36 cellular contexts compared by ENCODE assay signal in genomic region chr12:115868624-115869023, GRCh38.
"Had no signal": no experiment of that assay in that cellular context is flagged by ENCODE, and none has a peak within 500 bp of the region (broad histone marks: within the 10 kb centered on the region; RNA-seq: fewer than 3 reads in every experiment).

No MANE protein-coding gene starts in this region.

- H3K36me3 ChIP-seq: ascending aorta, cardiac muscle cell had no signal

- H3K27ac Mint-ChIP-seq: activated B cell treated with CpG ODN at 0.5 μM for 24 hours; activated CD4-positive, alpha-beta memory T cell treated with anti-CD3 and anti-CD28 coated beads for 36 hours; activated CD4-positive, alpha-beta T cell treated with anti-CD3 and anti-CD28 coated beads, Interleukin-2, amount 10 ng/mL, durations not matched to agents 24 days and 14 days; activated CD8-positive, alpha-beta T cell treated with anti-CD3 and anti-CD28 coated beads for 36 hours; activated naive CD4-positive, alpha-beta T cell treated with anti-CD3 and anti-CD28 coated beads for 36 hours; activated naive CD4-positive, alpha-beta T cell treated with anti-CD3 and anti-CD28 coated beads, Interleukin-2, amount 50 U/mL, for 72 hours; activated naive CD8-positive, alpha-beta T cell treated with anti-CD3 and anti-CD28 coated beads for 36 hours; activated T-cell treated with anti-CD3 and anti-CD28 coated beads, Interleukin-2, amount 50 U/mL, for 72 hours; activated T-helper 1 cell treated with anti-CD3 and anti-CD28 coated beads, Interleukin-12 subunit alpha, Interleukin-12 subunit beta, Interleukin-2, Interleukin-4 antibody, amounts not matched to agents 30 ng/mL and 10 ng/mL and 1 ng/mL, durations not matched to agents 14 hours and 24 hours and 36 hours; activated T-helper 17 cell treated with anti-CD3 and anti-CD28 coated beads, Interleukin-2, amount 50 U/mL, for 72 hours; brain; T-helper 1 cell treated with Interleukin-12 subunit alpha and Interleukin-12 subunit beta and Interleukin-4 antibody, amounts not matched to agents 30 μg/mL and 1 μg/mL, for 36 hours; T-helper 2 cell treated with Interferon-gamma antibody and Interleukin-4, amounts not matched to agents 5 μg/mL and 100 μg/mL, for 36 hours had no signal

- H3K4me1 ChIP-seq: ascending aorta had no signal

- H3K4me3 Mint-ChIP-seq: activated B cell treated with CpG ODN at 0.5 μM for 24 hours; activated CD4-positive, alpha-beta memory T cell treated with anti-CD3 and anti-CD28 coated beads for 36 hours; activated CD4-positive, alpha-beta T cell treated with anti-CD3 and anti-CD28 coated beads, Interleukin-2, amount 10 ng/mL, durations not matched to agents 24 days and 14 days; activated CD8-positive, alpha-beta T cell treated with anti-CD3 and anti-CD28 coated beads for 36 hours; activated naive CD4-positive, alpha-beta T cell treated with anti-CD3 and anti-CD28 coated beads for 36 hours; activated naive CD8-positive, alpha-beta T cell treated with anti-CD3 and anti-CD28 coated beads for 36 hours; activated T-cell treated with anti-CD3 and anti-CD28 coated beads, Interleukin-2, amount 50 U/mL, for 4 hours; activated T-cell treated with anti-CD3 and anti-CD28 coated beads, Interleukin-2, amount 50 U/mL, for 72 hours; activated T-helper 1 cell treated with anti-CD3 and anti-CD28 coated beads, Interleukin-12 subunit alpha, Interleukin-12 subunit beta, Interleukin-2, Interleukin-4 antibody, amounts not matched to agents 30 ng/mL and 10 ng/mL and 1 ng/mL, durations not matched to agents 14 hours and 24 hours and 36 hours; activated T-helper 17 cell treated with anti-CD3 and anti-CD28 coated beads, Interleukin-2, amount 50 U/mL, for 72 hours; brain; central memory CD8-positive, alpha-beta T cell; T-helper 1 cell treated with Interleukin-12 subunit alpha and Interleukin-12 subunit beta and Interleukin-4 antibody, amounts not matched to agents 30 μg/mL and 1 μg/mL, for 36 hours; T-helper 2 cell treated with Interferon-gamma antibody and Interleukin-4, amounts not matched to agents 5 μg/mL and 100 μg/mL, for 36 hours had no signal

- H3K27ac ChIP-seq: ascending aorta had no signal

- H3K9me3 ChIP-seq: ascending aorta had no signal

- FAIRE-seq: bronchial epithelial cell, TTC549 had no signal

- H3K4me1 Mint-ChIP-seq: activated B cell treated with CpG ODN at 0.5 μM for 24 hours; activated CD4-positive, alpha-beta T cell treated with anti-CD3 and anti-CD28 coated beads, Interleukin-2, amount 10 ng/mL, durations not matched to agents 24 days and 14 days; activated naive CD8-positive, alpha-beta T cell treated with anti-CD3 and anti-CD28 coated beads for 36 hours; activated T-helper 17 cell treated with anti-CD3 and anti-CD28 coated beads, Interleukin-2, amount 50 U/mL, for 72 hours; brain; central memory CD8-positive, alpha-beta T cell had no signal

- H3K36me3 Mint-ChIP-seq: activated CD4-positive, alpha-beta memory T cell treated with anti-CD3 and anti-CD28 coated beads for 36 hours; activated naive CD4-positive, alpha-beta T cell treated with anti-CD3 and anti-CD28 coated beads, Interleukin-2, amount 50 U/mL, for 72 hours; activated naive CD8-positive, alpha-beta T cell treated with anti-CD3 and anti-CD28 coated beads for 36 hours; brain had no signal

- ATAC-seq: activated CD8-positive, alpha-beta T cell treated with anti-CD3 and anti-CD28 coated beads for 36 hours; activated naive CD4-positive, alpha-beta T cell treated with anti-CD3 and anti-CD28 coated beads, Interleukin-2, amount 50 U/mL, for 72 hours; activated T-cell treated with anti-CD3 and anti-CD28 coated beads, Interleukin-2, amount 50 U/mL, for 4 hours; activated T-cell treated with anti-CD3 and anti-CD28 coated beads, Interleukin-2, amount 50 U/mL, for 72 hours; activated T-helper 17 cell treated with anti-CD3 and anti-CD28 coated beads, Interleukin-2, amount 50 U/mL, for 72 hours had no signal

- H3K27me3 ChIP-seq: ascending aorta, cardiac muscle cell had no signal

- H3K4me3 ChIP-seq: ascending aorta, cardiac muscle cell had no signal

- H3K9me3 Mint-ChIP-seq: activated B cell treated with CpG ODN at 0.5 μM for 24 hours; activated CD4-positive, alpha-beta memory T cell treated with anti-CD3 and anti-CD28 coated beads for 36 hours; activated CD4-positive, alpha-beta T cell treated with anti-CD3 and anti-CD28 coated beads, Interleukin-2, amount 10 ng/mL, durations not matched to agents 24 days and 14 days; activated CD8-positive, alpha-beta T cell treated with anti-CD3 and anti-CD28 coated beads for 36 hours; activated naive CD4-positive, alpha-beta T cell treated with anti-CD3 and anti-CD28 coated beads for 36 hours; activated naive CD4-positive, alpha-beta T cell treated with anti-CD3 and anti-CD28 coated beads, Interleukin-2, amount 50 U/mL, for 72 hours; activated naive CD8-positive, alpha-beta T cell treated with anti-CD3 and anti-CD28 coated beads for 36 hours; activated T-cell treated with anti-CD3 and anti-CD28 coated beads, Interleukin-2, amount 50 U/mL, for 4 hours; activated T-cell treated with anti-CD3 and anti-CD28 coated beads, Interleukin-2, amount 50 U/mL, for 72 hours; activated T-helper 1 cell treated with anti-CD3 and anti-CD28 coated beads, Interleukin-12 subunit alpha, Interleukin-12 subunit beta, Interleukin-2, Interleukin-4 antibody, amounts not matched to agents 30 ng/mL and 10 ng/mL and 1 ng/mL, durations not matched to agents 14 hours and 24 hours and 36 hours; activated T-helper 17 cell treated with anti-CD3 and anti-CD28 coated beads, Interleukin-2, amount 50 U/mL, for 72 hours; central memory CD8-positive, alpha-beta T cell; T-helper 1 cell treated with Interleukin-12 subunit alpha and Interleukin-12 subunit beta and Interleukin-4 antibody, amounts not matched to agents 30 μg/mL and 1 μg/mL, for 36 hours; T-helper 2 cell treated with Interferon-gamma antibody and Interleukin-4, amounts not matched to agents 5 μg/mL and 100 μg/mL, for 36 hours had no signal

- DNase-seq: activated B cell treated with CpG ODN at 0.5 μM for 24 hours; activated CD4-positive, alpha-beta memory T cell treated with anti-CD3 and anti-CD28 coated beads for 36 hours; activated CD4-positive, alpha-beta T cell treated with anti-CD3 and anti-CD28 coated beads for 4 hours; activated CD4-positive, alpha-beta T cell treated with anti-CD3 and anti-CD28 coated beads, Interleukin-2, amount 10 ng/mL, durations not matched to agents 24 days and 14 days; activated CD4-positive, alpha-beta T cell treated with anti-CD3 and anti-CD28 coated beads, Interleukin-2, amount 50 U/mL, for 1 hour; activated CD4-positive, alpha-beta T cell treated with anti-CD3 and anti-CD28 coated beads, Interleukin-2, amount 50 U/mL, for 4 hours; activated CD4-positive, CD25-positive, alpha-beta regulatory T cell treated with anti-CD3 and anti-CD28 coated beads, Interleukin-2, amount 50 U/mL, for 72 hours; activated CD8-positive, alpha-beta memory T cell treated with anti-CD3 and anti-CD28 coated beads, Interleukin-2, amount 50 U/mL, for 4 hours; activated CD8-positive, alpha-beta T cell treated with anti-CD3 and anti-CD28 coated beads for 36 hours; activated effector memory CD4-positive, alpha-beta T cell treated with anti-CD3 and anti-CD28 coated beads, Interleukin-2, amount 50 U/mL, for 16 hours; activated gamma-delta T cell treated with Interleukin-2 at 50 U/mL for 16 hours; activated naive CD4-positive, alpha-beta T cell; activated naive CD4-positive, alpha-beta T cell treated with anti-CD3 and anti-CD28 coated beads for 36 hours; activated naive CD4-positive, alpha-beta T cell treated with anti-CD3 and anti-CD28 coated beads, Interleukin-2, amount 50 U/mL, for 16 hours; activated naive CD8-positive, alpha-beta T cell treated with anti-CD3 and anti-CD28 coated beads for 36 hours; activated T-cell treated with anti-CD3 and anti-CD28 coated beads for 4 hours; activated T-cell treated with anti-CD3 and anti-CD28 coated beads, Interleukin-2, amount 50 U/mL, for 1 hour; activated T-cell treated with anti-CD3 and anti-CD28 coated beads, Interleukin-2, amount 50 U/mL, for 4 hours; activated T-cell treated with anti-CD3 and anti-CD28 coated beads, Interleukin-2, amount 50 U/mL, for 72 hours; amygdala; anterior cingulate cortex; caudate nucleus; cerebellar nuclear complex; T-helper 2 cell; T-helper 9 cell had no signal
